In genomic region chr3:10142707-10143560, GRCh38 we compare ENCODE assay signal across 2 cellular contexts.
TF ChIP-seq lines count a peak whose summit lies in the region.

No MANE protein-coding gene starts in this region.

TF ChIP-seq in H1, 55 proteins besides CTCF, POLR2A, EP300 and RAD21:
- TF ChIP-seq JUN (IDR thresholded peaks at IDR 0.05; ENCODE audit: low read depth, low read length) (no peak), ATF3 (IDR thresholded peaks at IDR 0.05; ENCODE audit: insufficient read depth, low read depth, low read length) (no peak), PHF8 (conservative IDR thresholded peaks at IDR 0.05; ENCODE audit: low read depth, low read length) (no peak), CEBPB (IDR thresholded peaks at IDR 0.05; ENCODE audit: low read depth, low read length) (peak; percentile 27; the same call in 1 of the 2 replicates)

TF ChIP-seq in neural cell, 6 proteins besides CTCF, POLR2A, EP300 and RAD21:
- TF ChIP-seq EZH2 (IDR thresholded peaks at IDR 0.05; ENCODE audit: borderline replicate concordance, insufficient read depth, low read length, poor library complexity, severe bottlenecking) (no peak), REST (IDR thresholded peaks at IDR 0.05; ENCODE audit: borderline replicate concordance) (no peak), SMC3 (conservative IDR thresholded peaks at IDR 0.05; ENCODE audit: poor library complexity) (no peak), MXI1 (conservative IDR thresholded peaks at IDR 0.05; ENCODE audit: poor library complexity, severe bottlenecking) (no peak), POLR2AphosphoS5 (IDR thresholded peaks at IDR 0.05) (no peak), TAF1 (IDR thresholded peaks at IDR 0.05; ENCODE audit: low read depth) (no peak)
TF ChIP-seq in neural cell: peak in this region for 0.
